19 cellular contexts compared by ENCODE assay signal in the genomic region with DNA sequence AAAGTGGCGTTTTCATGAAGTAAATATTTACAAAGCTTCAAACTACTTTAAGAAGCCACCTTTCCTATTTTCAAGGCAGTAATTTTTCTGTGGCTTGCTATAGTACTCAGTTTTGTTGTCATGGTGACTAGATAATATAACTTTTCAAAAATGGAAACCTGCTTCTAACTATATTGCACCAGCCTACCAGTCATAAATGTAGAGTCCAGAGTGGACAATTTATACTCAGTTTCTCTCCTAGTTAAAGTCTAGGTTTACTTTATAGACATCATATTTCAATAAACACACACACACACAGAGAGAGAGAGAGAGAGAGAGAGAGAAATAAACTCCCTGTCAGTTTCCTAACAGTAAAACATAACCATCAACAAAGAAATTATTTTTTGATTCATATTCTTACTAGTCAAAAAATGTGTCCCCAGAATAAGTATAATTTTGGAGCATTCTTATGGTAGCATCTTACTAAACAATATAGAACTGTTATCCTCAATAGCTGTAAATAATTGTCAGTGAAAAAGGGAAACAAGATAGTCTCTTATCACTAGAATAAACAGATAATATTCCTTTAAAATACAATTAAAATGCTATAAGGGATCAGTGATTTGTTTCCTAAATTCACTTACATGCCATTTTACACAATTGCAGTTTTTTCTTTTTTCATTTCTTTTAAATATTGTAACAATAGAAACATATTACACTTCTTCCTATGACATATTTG.
A peak's percentile ranks its signal among the peaks of the same experiment; 100 is the strongest.
DNase-seq lines count a peak whose midpoint lies in the region; ATAC-seq, FAIRE-seq and TF ChIP-seq lines count a peak whose summit lies in the region.
"Had no signal": no experiment of that assay in that cellular context is flagged by ENCODE, and none has a peak within 500 bp of the region (broad histone marks: within the 10 kb centered on the region; RNA-seq: fewer than 3 reads in every experiment).

No MANE protein-coding gene starts in this region.

- no peak for TF ChIP-seq EP300 in neural cell (conservative IDR thresholded peaks at IDR 0.05; ENCODE audit: poor library complexity, severe bottlenecking)

- H3F3A ChIP-seq in neural cell (ENCODE audit: insufficient read depth, low read length, poor library complexity, severe bottlenecking) = no peaks in the 10 kb centered on the region

- H4K20me1 ChIP-seq in OCI-LY3 (ENCODE audit: insufficient read depth, low read length) (no peaks in the 10 kb centered on the region), neural cell (ENCODE audit: insufficient read depth) (no peaks in the 10 kb centered on the region)

- H3K27ac ChIP-seq in OCI-LY3 (ENCODE audit: low read length) (no peak overlapping the region), neural cell (ENCODE audit: low read length) (peak overlapping the region; percentile 3)
- H3K27ac ChIP-seq: GM23248 had no signal

- DNase-seq in D721Med (ENCODE audit: insufficient read length, low spot score) = no peak
- DNase-seq in AML-193 (lab: John Stamatoyannopoulos, UW) = no peak
- DNase-seq in activated CD4-positive, alpha-beta T cell treated with anti-CD3 and anti-CD28 coated beads for 36 hours = no peak
- DNase-seq in pons (ENCODE audit: low spot score) = no peak
- DNase-seq in UCSD-AML1 (lab: John Stamatoyannopoulos, UW; ENCODE audit: unreplicated experiment) = no peak
- DNase-seq: ACHN; CD4-positive, alpha-beta memory T cell; DMS79 treated with DMSO at 0.1 percent for 48 hours; GM23248; HFFc6; KG1 had no signal

- H2AFZ ChIP-seq in OCI-LY3 (ENCODE audit: low read depth, low read length) = no peak overlapping the region
- H2AFZ ChIP-seq in neural cell (ENCODE audit: low read depth, low read length) = no peak overlapping the region
- H2AFZ ChIP-seq: GM23248 had no signal

- H3K36me3 ChIP-seq in OCI-LY3 (replicated peaks; ENCODE audit: low read depth, low read length) = peaks cover 4% of the 10 kb centered on the region
- H3K36me3 ChIP-seq in endocrine pancreas (ENCODE audit: control insufficient read depth, insufficient read depth, low read length) = no peaks in the 10 kb centered on the region
- no peaks in the 10 kb centered on the region for H3K36me3 ChIP-seq in neural cell (ENCODE audit: insufficient read depth, low read length)
- H3K36me3 ChIP-seq: HAP-1 had no signal

- no peaks in the 10 kb centered on the region for H3K9me2 ChIP-seq in neural cell (ENCODE audit: insufficient read depth, low read length)

- no peak for ATAC-seq in activated CD4-positive, alpha-beta T cell treated with anti-CD3 and anti-CD28 coated beads for 36 hours
- ATAC-seq: GM12878 had no signal

- H3K27ac Mint-ChIP-seq in activated CD4-positive, alpha-beta T cell treated with anti-CD3 and anti-CD28 coated beads for 36 hours = no peak overlapping the region
- H3K27ac Mint-ChIP-seq: CD14-positive monocyte, HFFc6, IgD-negative memory B cell had no signal

- TF ChIP-seq RAD21 in neural cell (conservative IDR thresholded peaks at IDR 0.05) = no peak

- H3K4me3 Mint-ChIP-seq in activated CD4-positive, alpha-beta T cell treated with anti-CD3 and anti-CD28 coated beads for 36 hours = no peak overlapping the region
- H3K4me3 Mint-ChIP-seq: CD14-positive monocyte; CD4-positive, alpha-beta memory T cell; HFFc6; IgD-negative memory B cell had no signal

- TF ChIP-seq CTCF in D721Med (IDR thresholded peaks at IDR 0.05; ENCODE audit: insufficient read depth, missing control alignments) = no peak
- TF ChIP-seq CTCF in OCI-LY3 (IDR thresholded peaks at IDR 0.05; ENCODE audit: low read depth, low read length) = no peak
- no peak for TF ChIP-seq CTCF in neural cell (IDR thresholded peaks at IDR 0.05; ENCODE audit: poor library complexity, severe bottlenecking)

- H3K79me2 ChIP-seq in OCI-LY3 (ENCODE audit: low read length) (no peaks in the 10 kb centered on the region), neural cell (replicated peaks; ENCODE audit: insufficient read depth, low read length) (no peaks in the 10 kb centered on the region)

- CTCF ChIA-PET in activated CD4-positive, alpha-beta T cell treated with anti-CD3 and anti-CD28 coated beads for 36 hours (lab: Charles Lee) = no interaction called here

- POLR2A ChIA-PET in activated CD4-positive, alpha-beta T cell treated with anti-CD3 and anti-CD28 coated beads for 36 hours (lab: Charles Lee) = no interaction called here

- H3K4me1 Mint-ChIP-seq in activated CD4-positive, alpha-beta T cell treated with anti-CD3 and anti-CD28 coated beads for 36 hours = no peaks in the 10 kb centered on the region
- H3K4me1 Mint-ChIP-seq: CD14-positive monocyte, IgD-negative memory B cell had no signal

- H3K4me2 ChIP-seq in OCI-LY3 (ENCODE audit: low read length) (peak overlapping the region; percentile 31), neural cell (ENCODE audit: low read length) (no peak overlapping the region)

- no peaks in the 10 kb centered on the region for H3K27me3 ChIP-seq in OCI-LY3 (ENCODE audit: low read depth, low read length)
- no peaks in the 10 kb centered on the region for H3K27me3 ChIP-seq in endocrine pancreas (ENCODE audit: control insufficient read depth, insufficient read depth, low read length)
- no peaks in the 10 kb centered on the region for H3K27me3 ChIP-seq in neural cell (ENCODE audit: insufficient read depth, low read depth, low read length)

- peaks cover 13% of the 10 kb centered on the region for H3K4me1 ChIP-seq in OCI-LY3 (ENCODE audit: low read length)
- H3K4me1 ChIP-seq in endocrine pancreas (ENCODE audit: control insufficient read depth, insufficient read depth, low read length) = peaks cover 4% of the 10 kb centered on the region

- no peak overlapping the region for H3K9ac ChIP-seq in OCI-LY3 (ENCODE audit: low read length)
- H3K9ac ChIP-seq in endocrine pancreas (ENCODE audit: control insufficient read depth, insufficient read depth, low read length) = no peak overlapping the region
- H3K9ac ChIP-seq in neural cell (ENCODE audit: low read length) = peak overlapping the region; percentile 0
- H3K9ac ChIP-seq: GM23248 had no signal

- H3K9me3 Mint-ChIP-seq in activated CD4-positive, alpha-beta T cell treated with anti-CD3 and anti-CD28 coated beads for 36 hours (ENCODE audit: low read depth) = no peaks in the 10 kb centered on the region
- H3K9me3 Mint-ChIP-seq: CD14-positive monocyte; CD4-positive, alpha-beta memory T cell; HFFc6; IgD-negative memory B cell had no signal

- H3K27me3 Mint-ChIP-seq in activated CD4-positive, alpha-beta T cell treated with anti-CD3 and anti-CD28 coated beads for 36 hours = no peaks in the 10 kb centered on the region
- H3K27me3 Mint-ChIP-seq: CD4-positive, alpha-beta memory T cell; IgD-negative memory B cell had no signal

- H3K4me3 ChIP-seq in OCI-LY3 (ENCODE audit: low read length) (no peak overlapping the region), endocrine pancreas (ENCODE audit: control insufficient read depth, insufficient read depth, low read length) (peak overlapping the region; percentile 3), neural cell (ENCODE audit: low read length) (peak overlapping the region; percentile 4)
- H3K4me3 ChIP-seq: GM12878, GM23248, HAP-1 had no signal

- FAIRE-seq in D721Med (lab: Jason Lieb, UNC) = peak; percentile 99
- FAIRE-seq: HTR-8/SVneo had no signal

- intact Hi-C loops in activated CD4-positive, alpha-beta T cell treated with anti-CD3 and anti-CD28 coated beads for 36 hours (cut with DNase I, micrococcal nuclease) = no loop called here

- peaks cover 4% of the 10 kb centered on the region for H3K36me3 Mint-ChIP-seq in activated CD4-positive, alpha-beta T cell treated with anti-CD3 and anti-CD28 coated beads for 36 hours (ENCODE audit: low read depth)

- H3K9me3 ChIP-seq in OCI-LY3 (ENCODE audit: insufficient read depth, low read length) (no peaks in the 10 kb centered on the region), endocrine pancreas (ENCODE audit: control insufficient read depth, low read length) (no peaks in the 10 kb centered on the region), neural cell (ENCODE audit: low read length) (no peaks in the 10 kb centered on the region)
- H3K9me3 ChIP-seq: HAP-1 had no signal

TF ChIP-seq in neural cell, 6 proteins besides CTCF, POLR2A, EP300 and RAD21:
- TF ChIP-seq TAF1 (IDR thresholded peaks at IDR 0.05; ENCODE audit: low read depth) (no peak), MXI1 (conservative IDR thresholded peaks at IDR 0.05; ENCODE audit: poor library complexity, severe bottlenecking) (no peak), REST (IDR thresholded peaks at IDR 0.05; ENCODE audit: borderline replicate concordance) (no peak), SMC3 (conservative IDR thresholded peaks at IDR 0.05; ENCODE audit: poor library complexity) (no peak), POLR2AphosphoS5 (IDR thresholded peaks at IDR 0.05) (no peak), EZH2 (IDR thresholded peaks at IDR 0.05; ENCODE audit: borderline replicate concordance, insufficient read depth, low read length, poor library complexity, severe bottlenecking) (no peak)
